ENCODE assay signal across 8 cellular contexts in genomic region chr17:5419356-5419958, GRCh38. TPM values are rescaled to one million over a fixed set of nuclear protein-coding genes. Genes with fewer than 3 reads are reported as not detected.
A peak's percentile ranks its signal among the peaks of the same experiment; 100 is the strongest.
DNase-seq lines count a peak whose midpoint lies in the region; ATAC-seq and TF ChIP-seq lines count a peak whose summit lies in the region.

Gene NUP88 (minus strand): TSS chr17:5419662. CDS start chr17:5419650, 12 bp downstream.

- H4K91ac ChIP-seq in IMR-90 (ENCODE audit: insufficient read depth, low read depth, low read length) = peak within 1 kb of the TSS; percentile 80

- H3K14ac ChIP-seq in IMR-90 (replicated peaks; ENCODE audit: low read depth, low read length) = peak within 1 kb of the TSS; percentile 89

- POLR2A ChIA-PET in IMR-90 (lab: Charles Lee; ENCODE audit: unreplicated experiment) = interaction anchor here (0.6 kb wide), 1 partner anchor 44 kb away, joined by 3 read pairs; no protein-coding TSS in a partner anchor

- dilution Hi-C loops in IMR-90 (cut with HindIII; ENCODE audit: low sequenced_read_pairs, unreplicated experiment) = no loop called here

- H3K27me3 ChIP-seq in IMR-90 (ENCODE audit: control insufficient read depth, insufficient read depth, low read length) (no peaks in the 10 kb centered on the region), mononuclear cell (ENCODE audit: insufficient read depth, low read length) (no peaks in the 10 kb centered on the region)

- BruUV-seq in IMR-90 (replicated peaks; lab: Mats Ljungman, UMichigan) = no TSS peak

- TF ChIP-seq RAD21 in IMR-90 (IDR thresholded peaks at IDR 0.05; ENCODE audit: low read length) = no peak

- H2BK5ac ChIP-seq in IMR-90 (ENCODE audit: low read depth, low read length, poor library complexity, severe bottlenecking) = peak within 1 kb of the TSS; percentile 55

- peak within 1 kb of the TSS; percentile 89 for H2AK9ac ChIP-seq in IMR-90 (replicated peaks; ENCODE audit: low read depth, low read length, poor library complexity)

- in situ Hi-C loops in IMR-90 (cut with MboI; ENCODE audit: low sequenced_read_pairs) = no loop called here

- peaks cover 7% of the 10 kb centered on the region; the same call in 1 of the 2 replicates for H4K20me1 ChIP-seq in IMR-90 (ENCODE audit: insufficient read depth, low read length)

- peak within 1 kb of the TSS; percentile 80 for H3K27ac ChIP-seq in IMR-90 (ENCODE audit: insufficient read depth, low read length)

- peaks cover 11% of the 10 kb centered on the region for H3K36me3 ChIP-seq in IMR-90 (ENCODE audit: control insufficient read depth, insufficient read depth, low read length)

- H3K79me1 ChIP-seq in IMR-90 (ENCODE audit: low read depth in 1 of 2, low read length in 2 of 2) = peaks cover 28 to 66% of the 10 kb centered on the region in 2 experiments

- 0 out of 2 replicates have a peak, but pooled peaks cover 8% of the 10 kb centered on the region for H3K9me1 ChIP-seq in IMR-90 (ENCODE audit: insufficient read depth, low read length)

- peak; percentile 94 for TF ChIP-seq POLR2A in IMR-90 (IDR thresholded peaks at IDR 0.05; ENCODE audit: low read depth, low read length)

- no peak within 1 kb of the TSS for H3K18ac ChIP-seq in IMR-90 (ENCODE audit: low read depth, low read length)

- H2AK5ac ChIP-seq in IMR-90 (ENCODE audit: low read depth, low read length) = peak within 1 kb of the TSS; percentile 51

- CTCF ChIA-PET in IMR-90 (lab: Yijun Ruan, JAX) = interaction anchor here (1.3 kb wide), 1 partner anchor 19 kb away, joined by 5 read pairs; the partner anchor contains the start of gene C1QBP

- H2AFZ ChIP-seq in IMR-90 (replicated peaks; ENCODE audit: low read length, poor library complexity) = peak within 1 kb of the TSS; percentile 100

- peak within 1 kb of the TSS; percentile 97 for H3K23ac ChIP-seq in IMR-90 (ENCODE audit: low read depth, low read length)

- DNase-seq in DMS 273 (lab: John Stamatoyannopoulos, UW; ENCODE audit: unreplicated experiment) (peak; percentile 97), IMR-90 (peak; percentile 97), OCI-M1 (lab: John Stamatoyannopoulos, UW) (peak; percentile 99), activated T-cell treated with anti-CD3 and anti-CD28 coated beads for 24 hours (ENCODE audit: low read depth) (peak; percentile 97), epidermal melanocyte (ENCODE audit: insufficient read length, low spot score) (peak; percentile 94)
- DNase-seq in stimulated activated CD8-positive, alpha-beta memory T cell treated with anti-CD3 and anti-CD28 coated beads, Interleukin-4, amount 100 ng/mL, for 1 hour (ENCODE audit: low read depth in 2 of 2, low spot score in 1 of 2) = peak; percentile 82 to 93

- intact Hi-C loops in IMR-90 (cut with micrococcal nuclease) = loop anchor here (1.0 to 10.0 kb wide), 2 partner anchors 135 to 170 kb away; partner anchors contain the start of gene RABEP1

- peak within 1 kb of the TSS; percentile 76 for H3K4me3 ChIP-seq in IMR-90 (ENCODE audit: insufficient read depth, low read depth, low read length)
- peak within 1 kb of the TSS; percentile 64 for H3K4me3 ChIP-seq in mononuclear cell (ENCODE audit: low read length)

- H2BK120ac ChIP-seq in IMR-90 (ENCODE audit: low read depth, low read length) = peak within 1 kb of the TSS; percentile 80

- H3K4me1 ChIP-seq in IMR-90 (ENCODE audit: control insufficient read depth, insufficient read depth, low read length) (peaks cover 2% of the 10 kb centered on the region), mononuclear cell (ENCODE audit: insufficient read depth, low read length) (peaks cover 34% of the 10 kb centered on the region)

- peak within 1 kb of the TSS; percentile 92 for H3K4ac ChIP-seq in IMR-90 (ENCODE audit: low read depth, low read length)

- peak within 1 kb of the TSS; percentile 51 for H4K5ac ChIP-seq in IMR-90 (ENCODE audit: low read depth, low read length)

- H3K9ac ChIP-seq in IMR-90 (ENCODE audit: low read depth, low read length) = peak within 1 kb of the TSS; percentile 84

- peak within 1 kb of the TSS; percentile 0; the same call in 1 of the 2 replicates for H2BK20ac ChIP-seq in IMR-90 (ENCODE audit: low read depth, low read length)

- peak within 1 kb of the TSS; percentile 96 for H3K4me2 ChIP-seq in IMR-90 (ENCODE audit: low read depth, low read length)

- peak within 1 kb of the TSS; percentile 33 to 94 for H4K8ac ChIP-seq in IMR-90 (ENCODE audit: low read depth in 2 of 2, low read length in 2 of 2)

- H3K56ac ChIP-seq in IMR-90 (ENCODE audit: extremely low read depth, insufficient read depth, low read length) = peak within 1 kb of the TSS; percentile 68

- no peak for TF ChIP-seq CTCF in IMR-90 (conservative IDR thresholded peaks at IDR 0.05; ENCODE audit: low read depth, low read length)

- no peak within 1 kb of the TSS for H2BK15ac ChIP-seq in IMR-90 (ENCODE audit: low read depth, low read length)

- WGBS in IMR-90 (ENCODE audit: extremely low coverage in 2 of 2, insufficient read length in 1 of 2), 2 experiments = 2% methylated on average over 29 of the region's 49 CpGs; no CpG with 5 or more reads in 1 of the 2 experiments

- H3K9me3 ChIP-seq in IMR-90 (ENCODE audit: control insufficient read depth, insufficient read depth, low read length) = no peaks in the 10 kb centered on the region
- H3K9me3 ChIP-seq in mononuclear cell (ENCODE audit: low read depth, low read length) = no peaks in the 10 kb centered on the region

- ATAC-seq in GM21528 (IDR thresholded peaks at IDR 0.05; ENCODE audit: low FRiP score, unreplicated experiment) (peak; percentile 88), IMR-90 (ENCODE audit: low read depth) (peak; percentile 96)

TF ChIP-seq in IMR-90, 13 proteins besides CTCF, POLR2A, EP300 and RAD21:
- no peak for TF ChIP-seq RCOR1 (IDR thresholded peaks at IDR 0.05; ENCODE audit: insufficient replicate concordance, low read length)
- TF ChIP-seq BHLHE40 (IDR thresholded peaks at IDR 0.05; ENCODE audit: low read depth, low read length) = peak; percentile 98
- TF ChIP-seq MAZ (IDR thresholded peaks at IDR 0.05; ENCODE audit: borderline replicate concordance, low read depth, low read length) = peak; percentile 74; the same call in 1 of the 2 replicates
- TF ChIP-seq NFE2L2 (IDR thresholded peaks at IDR 0.05; ENCODE audit: low read depth, low read length) = no peak
TF ChIP-seq in IMR-90: peak in this region for 2.

RNA-seq across cellular contexts. Expression of gene NUP88, which starts in this region (rescaled TPM):
- total RNA-seq in IMR-90 (2012; rRNA removed) = 80.5 and 83.7 TPM in 2 replicates
- polyA plus RNA-seq in IMR-90 (2012; rRNA removed) = 57.0 and 63.2 TPM in 2 replicates
- polyA plus RNA-seq in IMR-90 (2012; cell fraction: cytosol; rRNA removed) = 16.6 and 22.5 TPM in 2 replicates
- polyA plus RNA-seq in IMR-90 (2012; cell fraction: nucleus; rRNA removed; ENCODE audit: low replicate concordance) = 12.7 and 36.7 TPM in 2 replicates
- total RNA-seq in mononuclear cell = 133 TPM

Comparison
In these comparisons a context has a peak if more than half of its experiments do, and no peak if none do; other contexts are left out.
1. Peak in every context shown above with its lines: DNase-seq, ATAC-seq, H3K4me3 ChIP-seq and H3K27ac ChIP-seq.